In genomic region chr6:129893513-129894098, GRCh38 we compare ENCODE assay signal across 10 cellular contexts. TPM values are rescaled to one million over a fixed set of nuclear protein-coding genes. Genes with fewer than 3 reads are reported as not detected.
DNase-seq lines count a peak whose midpoint lies in the region; ATAC-seq, FAIRE-seq and TF ChIP-seq lines count a peak whose summit lies in the region.
"Had no signal": no experiment of that assay in that cellular context is flagged by ENCODE, and none has a peak within 500 bp of the region (broad histone marks: within the 10 kb centered on the region; RNA-seq: fewer than 3 reads in every experiment).

No MANE protein-coding gene starts in this region.

- H3K4me1 ChIP-seq in gastrocnemius medialis (no peaks in the 10 kb centered on the region), gastroesophageal sphincter (no peaks in the 10 kb centered on the region)

- H3K4me3 ChIP-seq in gastrocnemius medialis (no peak overlapping the region), gastroesophageal sphincter (no peak overlapping the region)

- no peaks in the 10 kb centered on the region for H3K9me3 Mint-ChIP-seq in activated CD4-positive, alpha-beta memory T cell treated with anti-CD3 and anti-CD28 coated beads, Interleukin-2, amount 10 ng/mL, durations not matched to agents 7 days and 5 days
- H3K9me3 Mint-ChIP-seq: dendritic cell treated with granulocyte-macrophage colony-stimulating factor and Interleukin-4, amounts not matched to agents 40 ng/mL and 50 ng/mL, for 4 days had no signal

- H3K27ac ChIP-seq in RWPE1: no peak overlapping the region
- no peak overlapping the region for H3K27ac ChIP-seq in gastrocnemius medialis
- no peak overlapping the region for H3K27ac ChIP-seq in gastroesophageal sphincter

- no peak overlapping the region for H3K4me3 Mint-ChIP-seq in activated CD4-positive, alpha-beta memory T cell treated with anti-CD3 and anti-CD28 coated beads, Interleukin-2, amount 10 ng/mL, durations not matched to agents 7 days and 5 days
- H3K4me3 Mint-ChIP-seq: dendritic cell treated with granulocyte-macrophage colony-stimulating factor and Interleukin-4, amounts not matched to agents 40 ng/mL and 50 ng/mL, for 4 days had no signal

- peaks cover 7% of the 10 kb centered on the region for H3K4me1 Mint-ChIP-seq in activated CD4-positive, alpha-beta memory T cell treated with anti-CD3 and anti-CD28 coated beads, Interleukin-2, amount 10 ng/mL, durations not matched to agents 7 days and 5 days

- TF ChIP-seq POLR2A in gastrocnemius medialis (IDR thresholded peaks at IDR 0.05): no peak
- no peak for TF ChIP-seq POLR2A in gastroesophageal sphincter (IDR thresholded peaks at IDR 0.05)

- ATAC-seq in gastrocnemius medialis (no peak), gastroesophageal sphincter (no peak)
- ATAC-seq in stimulated activated naive CD8-positive, alpha-beta T cell treated with anti-CD3 and anti-CD28 coated beads, Interleukin-15, Interleukin-2, amounts not matched to agents 100 U/mL and 50 U/mL, for 24 hours: no peak

- intact Hi-C loops in gastrocnemius medialis (cut with DNase I; ENCODE audit: low total_unique reads): loop anchor here (5.0 kb wide), 1 partner anchor 129 kb away; no protein-coding TSS in a partner anchor

- H3K27me3 ChIP-seq in gastrocnemius medialis (no peaks in the 10 kb centered on the region), gastroesophageal sphincter (no peaks in the 10 kb centered on the region)

- H3K36me3 Mint-ChIP-seq in activated CD4-positive, alpha-beta memory T cell treated with anti-CD3 and anti-CD28 coated beads, Interleukin-2, amount 10 ng/mL, durations not matched to agents 7 days and 5 days (ENCODE audit: low read depth): no peaks in the 10 kb centered on the region

- no peaks in the 10 kb centered on the region for H3K9me3 ChIP-seq in gastrocnemius medialis
- no peaks in the 10 kb centered on the region for H3K9me3 ChIP-seq in gastroesophageal sphincter

- H3K36me3 ChIP-seq in gastrocnemius medialis (no peaks in the 10 kb centered on the region), gastroesophageal sphincter (no peaks in the 10 kb centered on the region)

- in situ Hi-C loops in gastrocnemius medialis (cut with MboI; ENCODE audit: low sequenced_read_pairs in 4 of 4): no loop called here

- WGBS in gastroesophageal sphincter (ENCODE audit: low coverage in 1 of 2), 2 donors: 80 to 81% methylated on average over 2 of the region's 2 CpGs

- peaks cover 1% of the 10 kb centered on the region for H3K27me3 Mint-ChIP-seq in activated CD4-positive, alpha-beta memory T cell treated with anti-CD3 and anti-CD28 coated beads, Interleukin-2, amount 10 ng/mL, durations not matched to agents 7 days and 5 days

- FAIRE-seq in A204.1 (lab: Jason Lieb, UNC): peak; percentile 23
- peak; percentile 81 for FAIRE-seq in frontal cortex (lab: Jason Lieb, UNC)

- CTCF ChIA-PET in RWPE1 (lab: Yijun Ruan, JAX): interaction anchor here (0.5 to 0.7 kb wide), 3 partner anchors 25 to 292 kb away, joined by 3 read pairs; no protein-coding TSS in a partner anchor
- CTCF ChIA-PET in activated CD4-positive, alpha-beta memory T cell treated with anti-CD3 and anti-CD28 coated beads, Interleukin-2, amount 10 ng/mL, durations not matched to agents 7 days and 5 days (lab: Charles Lee): interaction anchor here (1.0 to 3.8 kb wide), 5 partner anchors 9 to 389 kb away, joined by 3 to 19 read pairs (median 3); no protein-coding TSS in a partner anchor

- no peak for TF ChIP-seq EP300 in gastroesophageal sphincter (IDR thresholded peaks at IDR 0.05)

- peak; percentile 36 for DNase-seq in RWPE1 (ENCODE audit: low spot score)
- peak; percentile 7 for DNase-seq in frontal cortex (ENCODE audit: low spot score in 2 of 2)
- DNase-seq in gastrocnemius medialis: no peak
- DNase-seq in stimulated activated naive CD8-positive, alpha-beta T cell treated with anti-CD3 and anti-CD28 coated beads, Interleukin-15, Interleukin-2, amounts not matched to agents 100 U/mL and 50 U/mL, for 24 hours: no peak
- DNase-seq in activated CD4-positive, alpha-beta memory T cell treated with anti-CD3 and anti-CD28 coated beads, Interleukin-2, amount 10 ng/mL, durations not matched to agents 7 days and 5 days: no peak

- TF ChIP-seq CTCF in GM12873 (IDR thresholded peaks at IDR 0.05; ENCODE audit: insufficient read depth, low read depth, low read length, missing control alignments) (peak; percentile 35), RWPE1 (conservative IDR thresholded peaks at IDR 0.05; ENCODE audit: low read depth) (peak; percentile 60), gastrocnemius medialis (IDR thresholded peaks at IDR 0.05 in 4 of 5, conservative IDR thresholded peaks at IDR 0.05 in 1 of 5) (peak in 2 of 5 experiments; percentile 36 to 40), gastroesophageal sphincter (IDR thresholded peaks at IDR 0.05) (peak in 1 of 4 experiments; percentile 17)

- POLR2A ChIA-PET in RWPE1 (lab: Yijun Ruan, JAX; ENCODE audit: low non-redundant PET): no interaction called here
- POLR2A ChIA-PET in activated CD4-positive, alpha-beta memory T cell treated with anti-CD3 and anti-CD28 coated beads, Interleukin-2, amount 10 ng/mL, durations not matched to agents 7 days and 5 days (lab: Charles Lee): no interaction called here

- H3K27ac Mint-ChIP-seq in activated CD4-positive, alpha-beta memory T cell treated with anti-CD3 and anti-CD28 coated beads, Interleukin-2, amount 10 ng/mL, durations not matched to agents 7 days and 5 days: no peak overlapping the region
- H3K27ac Mint-ChIP-seq: dendritic cell treated with granulocyte-macrophage colony-stimulating factor and Interleukin-4, amounts not matched to agents 40 ng/mL and 50 ng/mL, for 4 days had no signal

RNA-seq across cellular contexts. Expression of gene TMEM244, which starts 32.5 kb away (rescaled TPM):
- total RNA-seq in frontal cortex (1.2 TPM), gastrocnemius medialis (not detected), gastroesophageal sphincter (not detected)
- total RNA-seq in activated CD4-positive, alpha-beta memory T cell treated with anti-CD3 and anti-CD28 coated beads, Interleukin-2, amount 10 ng/mL, durations not matched to agents 7 days and 5 days: under 1 TPM in 1 of 2 experiments, not detected in 1; 0.43 TPM
- total RNA-seq: skeletal muscle tissue had no signal

Comparison
In these comparisons a context has a peak if more than half of its experiments do, and no peak if none do; other contexts are left out.
1. DNase-seq: peak in RWPE1 (single experiment) and frontal cortex (2 of 2); none in gastrocnemius medialis (0 of 2), stimulated activated naive CD8-positive, alpha-beta T cell treated with anti-CD3 and anti-CD28 coated beads, Interleukin-15, Interleukin-2, amounts not matched to agents 100 U/mL and 50 U/mL, for 24 hours (single experiment) and activated CD4-positive, alpha-beta memory T cell treated with anti-CD3 and anti-CD28 coated beads, Interleukin-2, amount 10 ng/mL, durations not matched to agents 7 days and 5 days (single experiment).